ENCODE assay signal across 1 cellular context in genomic region chr3:165185707-165186327, GRCh38.
A peak's percentile ranks its signal among the peaks of the same experiment; 100 is the strongest.
TF ChIP-seq lines count a peak whose summit lies in the region.

No MANE protein-coding gene starts in this region.

TF ChIP-seq in GM12878, 131 proteins besides CTCF, POLR2A, EP300 and RAD21:
- TF ChIP-seq E4F1 (IDR thresholded peaks at IDR 0.05; ENCODE audit: borderline replicate concordance, partially characterized antibody) (no peak), YY1 (IDR thresholded peaks at IDR 0.05; ENCODE audit: low read depth, low read length) (0 out of 2 replicates have a peak, but pooled peaks have one; percentile 13), RELB (IDR thresholded peaks at IDR 0.05; ENCODE audit: low read depth) (no peak), SMC3 (IDR thresholded peaks at IDR 0.05; ENCODE audit: borderline replicate concordance, low read length) (peak; percentile 67; the same call in 1 of the 2 replicates)
